23 cellular contexts compared by ENCODE assay signal in the genomic region with DNA sequence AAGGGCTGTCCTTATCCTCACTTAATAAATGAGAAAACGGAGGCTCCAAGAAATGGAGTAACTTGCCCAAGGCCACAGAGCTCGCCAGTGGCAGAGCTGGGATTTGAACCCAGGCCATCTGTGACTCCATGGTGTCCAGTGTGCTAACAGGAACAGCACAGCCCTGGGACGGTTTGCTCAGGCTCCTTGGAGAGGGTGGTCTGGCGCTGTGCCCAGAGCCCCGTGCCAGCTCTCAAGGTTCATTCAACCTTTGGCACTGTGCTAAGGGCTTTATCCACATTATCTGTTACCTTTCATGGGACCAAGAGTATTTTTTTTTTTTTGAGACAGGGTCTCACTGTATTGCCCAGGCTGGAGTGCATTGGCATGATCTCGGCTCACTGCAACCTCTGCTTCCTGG. TPM values are rescaled to one million over a fixed set of nuclear protein-coding genes. Genes with fewer than 3 reads are reported as not detected.
"Had no signal": no experiment of that assay in that cellular context is flagged by ENCODE, and none has a peak within 500 bp of the region (broad histone marks: within the 10 kb centered on the region; RNA-seq: fewer than 3 reads in every experiment).

No MANE protein-coding gene starts in this region.

- DNase-seq: activated CD4-positive, alpha-beta T cell treated with anti-CD3 and anti-CD28 coated beads, Interleukin-2, amount 10 ng/mL, durations not matched to agents 24 days and 14 days; activated CD8-positive, alpha-beta memory T cell treated with anti-CD3 and anti-CD28 coated beads, Interleukin-2, amount 10 ng/mL, durations not matched to agents 7 days and 5 days; activated CD8-positive, alpha-beta T cell treated with anti-CD3 and anti-CD28 coated beads for 36 hours; activated effector memory CD4-positive, alpha-beta T cell treated with anti-CD3 and anti-CD28 coated beads, Interleukin-2, amount 50 U/mL, for 16 hours; activated naive CD4-positive, alpha-beta T cell treated with anti-CD3 and anti-CD28 coated beads, Interleukin-2, amount 10 ng/mL, durations not matched to agents 7 days and 5 days; activated T-cell treated with anti-CD3 and anti-CD28 coated beads for 4 hours; heart left ventricle; islet precursor cell; retina; stimulated activated CD4-positive, alpha-beta T cell treated with anti-CD3 and anti-CD28 coated beads, Interleukin-4, amount 100 ng/mL, for 1 hour; stimulated activated naive CD4-positive, alpha-beta T cell; testis had no signal

- H3K27ac ChIP-seq: cardiac muscle cell, epithelial cell of prostate, heart left ventricle, neural progenitor cell, testis, vagina had no signal

- ATAC-seq: activated CD4-positive, CD25-positive, alpha-beta regulatory T cell treated with anti-CD3 and anti-CD28 coated beads, Interleukin-2, amount 50 U/mL, for 24 hours; activated CD8-positive, alpha-beta memory T cell treated with anti-CD3 and anti-CD28 coated beads, Interleukin-2, amount 10 ng/mL, durations not matched to agents 7 days and 5 days; activated CD8-positive, alpha-beta T cell treated with anti-CD3 and anti-CD28 coated beads for 36 hours; heart left ventricle; naive thymus-derived CD8-positive, alpha-beta T cell had no signal

- H3K4me1 ChIP-seq: testis, vagina had no signal

- H3K4me3 ChIP-seq: cardiac muscle cell, heart left ventricle, neural progenitor cell, testis, vagina had no signal

- H3K36me3 ChIP-seq: cardiac muscle cell, heart left ventricle, neural progenitor cell, vagina had no signal

- H3K9me3 ChIP-seq: testis, vagina had no signal

- H3K9ac ChIP-seq: neural progenitor cell had no signal

RNA-seq across cellular contexts. Expression of a gene that starts 8.1 kb away (rescaled TPM):
- total RNA-seq: activated CD4-positive, alpha-beta T cell treated with anti-CD3 and anti-CD28 coated beads, Interleukin-2, amount 10 ng/mL, durations not matched to agents 24 days and 14 days; activated CD8-positive, alpha-beta memory T cell treated with anti-CD3 and anti-CD28 coated beads, Interleukin-2, amount 10 ng/mL, durations not matched to agents 7 days and 5 days; activated CD8-positive, alpha-beta T cell treated with anti-CD3 and anti-CD28 coated beads for 36 hours; cardiac muscle cell; chondrocyte; fibroblast of villous mesenchyme; heart left ventricle; lung microvascular endothelial cell; mesothelial cell of epicardium; naive thymus-derived CD8-positive, alpha-beta T cell; omental fat pad; vagina had no signal
- polyA plus RNA-seq: cardiac muscle cell; heart left ventricle; naive thymus-derived CD8-positive, alpha-beta T cell had no signal
